In the genomic region with DNA sequence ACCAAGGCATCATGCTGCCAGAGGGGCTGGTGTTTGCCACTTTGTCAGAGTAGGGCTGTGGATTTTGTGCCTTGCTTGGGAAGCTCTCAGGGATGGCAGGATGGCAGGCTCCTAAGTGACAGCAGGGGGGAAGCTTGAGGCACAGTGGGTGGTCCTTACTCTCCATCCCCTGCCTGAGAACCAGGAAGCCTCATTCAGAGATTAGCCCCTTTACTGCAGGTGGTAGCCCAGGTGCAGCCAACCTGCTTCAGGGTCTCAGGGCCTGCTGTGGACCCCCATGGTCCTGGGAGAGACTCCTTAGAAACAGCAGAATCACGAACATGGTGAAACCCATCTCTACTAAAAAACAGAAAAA, we compare ENCODE assay signal across 9 cellular contexts. TPM values are rescaled to one million over a fixed set of nuclear protein-coding genes. Genes with fewer than 3 reads are reported as not detected.
DNase-seq lines count a peak whose midpoint lies in the region; ATAC-seq and TF ChIP-seq lines count a peak whose summit lies in the region.
"Had no signal": no experiment of that assay in that cellular context is flagged by ENCODE, and none has a peak within 500 bp of the region (broad histone marks: within the 10 kb centered on the region; RNA-seq: fewer than 3 reads in every experiment).

No MANE protein-coding gene starts in this region.

- TF ChIP-seq CTCF in CD14-positive monocyte (IDR thresholded peaks at IDR 0.05) (no peak), NB4 (IDR thresholded peaks at IDR 0.05; ENCODE audit: low read depth, low read length) (no peak)

- no peak overlapping the region for H2AK5ac ChIP-seq in neuronal stem cell (ENCODE audit: low read depth, low read length)

- H4K91ac ChIP-seq in neuronal stem cell (ENCODE audit: low read depth, low read length, poor library complexity) = no peak overlapping the region

- peak overlapping the region; percentile 41 for H3K27ac ChIP-seq in cingulate gyrus (ENCODE audit: low read depth, low read length)
- H3K27ac ChIP-seq in neuronal stem cell (replicated peaks; ENCODE audit: low read length) = no peak overlapping the region

- no peak overlapping the region for H3K18ac ChIP-seq in neuronal stem cell (ENCODE audit: low read length)

- H3K27me3 ChIP-seq in neuronal stem cell (ENCODE audit: control insufficient read depth in 3 of 3, insufficient read depth in 3 of 3, low read depth in 1 of 3, low read length in 3 of 3) = no peaks in the 10 kb centered on the region

- H3K14ac ChIP-seq in neuronal stem cell (ENCODE audit: low read length) = no peak overlapping the region

- H2BK5ac ChIP-seq in neuronal stem cell (ENCODE audit: low read length) = no peak overlapping the region

- no peak overlapping the region for H2BK15ac ChIP-seq in neuronal stem cell (ENCODE audit: low read length)

- H2BK120ac ChIP-seq in neuronal stem cell (ENCODE audit: low read depth, low read length) = no peak overlapping the region

- H3K9ac ChIP-seq in neuronal stem cell (ENCODE audit: low read depth, low read length, poor library complexity) = peak overlapping the region; percentile 4

- H3K4me2 ChIP-seq in neuronal stem cell (ENCODE audit: insufficient read depth, low read length, poor library complexity, severe bottlenecking) = no peak overlapping the region

- intact Hi-C loops in CD14-positive monocyte (cut with micrococcal nuclease) = no loop called here

- peak overlapping the region; percentile 20 for H4K8ac ChIP-seq in neuronal stem cell (ENCODE audit: low read depth, low read length)

- H3K36me3 Mint-ChIP-seq in CD14-positive monocyte = peaks cover 61 to 75% of the 10 kb centered on the region in 2 donors

- H3K4me3 Mint-ChIP-seq in CD14-positive monocyte = no peak overlapping the region

- H3K9me3 Mint-ChIP-seq in CD14-positive monocyte = no peaks in the 10 kb centered on the region

- no peak overlapping the region for H2BK12ac ChIP-seq in neuronal stem cell (ENCODE audit: low read length)

- peaks cover 0 to 6% (median 2%) of the 10 kb centered on the region in 3 donors for H3K27me3 Mint-ChIP-seq in CD14-positive monocyte (ENCODE audit: low read depth in 3 of 3)

- H3K4me1 Mint-ChIP-seq in CD14-positive monocyte = peaks cover 42% of the 10 kb centered on the region

- no peak overlapping the region for H3K4ac ChIP-seq in neuronal stem cell (ENCODE audit: low read length)

- peaks cover 12 to 80% of the 10 kb centered on the region in 2 donors for H3K36me3 ChIP-seq in neuronal stem cell (replicated peaks in 1 of 2; ENCODE audit: control insufficient read depth in 2 of 2, insufficient read depth in 2 of 2, low read length in 2 of 2)

- H2AFZ ChIP-seq in neuronal stem cell (ENCODE audit: low read length) = no peak overlapping the region

- ATAC-seq in GM21515 (IDR thresholded peaks at IDR 0.05; ENCODE audit: unreplicated experiment) (no peak), GM18498 (IDR thresholded peaks at IDR 0.05; ENCODE audit: unreplicated experiment) (no peak)

- peak overlapping the region; percentile 83 to 97 (median 93) for H3K27ac Mint-ChIP-seq in CD14-positive monocyte

- WGBS in neuronal stem cell (ENCODE audit: extremely low coverage in 2 of 2, insufficient read length in 2 of 2, insufficient replicate concordance in 1 of 2), 2 donors = no CpG with 5 or more reads among the region's 1 CpG

- peak overlapping the region; percentile 48 for H3K23ac ChIP-seq in neuronal stem cell (ENCODE audit: low read depth, low read length, poor library complexity)

- peak; percentile 3 for DNase-seq in CD14-positive monocyte (ENCODE audit: low spot score)
- DNase-seq in NB4 (ENCODE audit: low read depth) = no peak
- no peak for DNase-seq in neuronal stem cell (ENCODE audit: low spot score)
- no peak for DNase-seq in DMS53 treated with DMSO at 0.1 percent for 48 hours (lab: John Stamatoyannopoulos, UW; ENCODE audit: unreplicated experiment)
- DNase-seq in NCI-H69 (lab: John Stamatoyannopoulos, UW) = no peak
- DNase-seq: effector CD4-positive, alpha-beta T cell had no signal

- H3K9me3 ChIP-seq in neuronal stem cell (replicated peaks in 1 of 2; ENCODE audit: control insufficient read depth in 2 of 2, insufficient read depth in 1 of 2, low read depth in 1 of 2, low read length in 2 of 2) = peaks cover 0 to 2% of the 10 kb centered on the region in 2 donors

- H3K4me1 ChIP-seq in neuronal stem cell (ENCODE audit: control insufficient read depth in 2 of 2, insufficient read depth in 1 of 2, low read depth in 1 of 2, low read length in 2 of 2) = peaks cover 0 to 6% of the 10 kb centered on the region in 2 donors

- H3K79me1 ChIP-seq in neuronal stem cell (ENCODE audit: low read depth, low read length) = no peaks in the 10 kb centered on the region

- no peak for TF ChIP-seq POLR2A in NB4 (IDR thresholded peaks at IDR 0.05; ENCODE audit: extremely low read depth, insufficient read length)

- H3K4me3 ChIP-seq in NB4 (ENCODE audit: low read depth, low read length) (peak overlapping the region; percentile 13), neuronal stem cell (ENCODE audit: low read length in 2 of 2) (no peak overlapping the region)

RNA-seq across cellular contexts. Expression of a gene that starts 8.9 kb away (rescaled TPM):
- polyA plus RNA-seq in CD14-positive monocyte = 10 to 100 TPM in 1 of 2 donors, 1 to 10 TPM in 1; 7.8 to 10.1 TPM
- 12.7 TPM for polyA plus RNA-seq in neuronal stem cell (2013, experiment 1 of 2)
- polyA plus RNA-seq in neuronal stem cell (2013, experiment 2 of 2) = 11.2 TPM

RNA-seq across cellular contexts. Expression of a gene that starts 42.7 kb away (rescaled TPM):
- polyA plus RNA-seq in CD14-positive monocyte = 10 to 100 TPM; 30.4 to 30.7 TPM
- polyA plus RNA-seq in neuronal stem cell (2013, experiment 1 of 2) = 21.3 TPM
- polyA plus RNA-seq in neuronal stem cell (2013, experiment 2 of 2) = 21.8 TPM
